In the genomic region with DNA sequence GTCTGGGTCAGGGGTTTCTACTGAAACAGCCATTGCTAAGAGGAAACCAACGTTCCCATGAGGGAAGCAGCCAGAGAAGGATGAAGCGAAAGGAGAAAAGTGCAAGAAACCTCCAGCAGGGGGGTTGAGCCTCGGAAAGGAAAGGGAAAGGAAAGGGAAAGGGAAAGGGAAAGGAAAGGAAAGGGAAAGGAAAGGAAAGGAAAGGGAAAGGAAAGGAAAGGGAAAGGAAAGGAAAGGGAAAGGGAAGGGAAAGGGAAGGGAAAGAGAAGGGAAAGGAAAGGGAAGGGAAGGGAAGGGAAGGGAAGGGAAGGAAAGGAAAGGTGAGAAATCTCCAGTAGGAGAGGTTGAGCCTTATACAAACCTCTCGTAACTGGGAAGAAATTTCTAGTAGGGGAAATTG, we compare ENCODE assay signal across 8 cellular contexts. TPM values are rescaled to one million over a fixed set of nuclear protein-coding genes. Genes with fewer than 3 reads are reported as not detected.
A peak's percentile ranks its signal among the peaks of the same experiment; 100 is the strongest.
DNase-seq lines count a peak whose midpoint lies in the region; ATAC-seq, FAIRE-seq and TF ChIP-seq lines count a peak whose summit lies in the region.
"Not testable (repeated sequence)": the region's sequence is repeated elsewhere in the genome, so short reads cannot be mapped to it uniquely, and the experiment has no call there.

No MANE protein-coding gene starts in this region.

- not testable (repeated sequence) for FAIRE-seq in K562 (lab: Jason Lieb, UNC); small intestine (lab: Jason Lieb, UNC)

- not testable (repeated sequence) for TF ChIP-seq EP300 in K562 (IDR thresholded peaks at IDR 0.05; ENCODE audit: low read length)

- not testable (repeated sequence) for H3K36me3 ChIP-seq in BE2C; RWPE2 (ENCODE audit: low read depth); K562 (ENCODE audit: control insufficient read depth, insufficient read depth, low read length); hepatocyte (replicated peaks; ENCODE audit: insufficient read depth, low read depth); mesendoderm (ENCODE audit: control insufficient read depth, insufficient read depth, low read length); small intestine (ENCODE audit: control insufficient read depth in 2 of 2, insufficient read depth in 2 of 2, low read length in 2 of 2)

- not testable (repeated sequence) for H3K56ac ChIP-seq in mesendoderm (ENCODE audit: low read length)

- not testable (repeated sequence) for H4K8ac ChIP-seq in mesendoderm (ENCODE audit: low read depth, low read length)

- 0 out of 2 replicates have a peak, but pooled peaks have one; percentile 18 for TF ChIP-seq CTCF in BE2C (IDR thresholded peaks at IDR 0.05; ENCODE audit: low read depth, low read length)
- TF ChIP-seq CTCF in HFF-Myc (IDR thresholded peaks at IDR 0.05; ENCODE audit: low read depth, low read length, missing control alignments): peak; percentile 18
- peak; percentile 12 for TF ChIP-seq CTCF in RWPE2 (IDR thresholded peaks at IDR 0.05; ENCODE audit: poor library complexity, severe bottlenecking)
- TF ChIP-seq CTCF in K562 (IDR thresholded peaks at IDR 0.05 in 2 of 3, conservative IDR thresholded peaks at IDR 0.05 in 1 of 3; ENCODE audit: insufficient read depth in 2 of 3, low read depth in 1 of 3, low read length in 3 of 3): peak in 1 of 3 experiments; percentile 7; a peak in 1 of 6 replicates
- TF ChIP-seq CTCF in epithelial cell of proximal tubule (conservative IDR thresholded peaks at IDR 0.05; ENCODE audit: low read depth, low read length): peak; percentile 13
- TF ChIP-seq CTCF in hepatocyte (IDR thresholded peaks at IDR 0.05; ENCODE audit: poor library complexity): not testable (repeated sequence)

- H3K27ac ChIP-seq in RWPE2 (ENCODE audit: poor library complexity, severe bottlenecking); K562 (ENCODE audit: extremely low read depth, low read depth, low read length); hepatocyte; mesendoderm (ENCODE audit: low read depth, low read length); small intestine (ENCODE audit: low read depth in 1 of 2, low read length in 1 of 2): not testable (repeated sequence)

- not testable (repeated sequence) for H3K9ac ChIP-seq in K562 (ENCODE audit: insufficient read depth in 1 of 2, low read depth in 2 of 2, low read length in 2 of 2); mesendoderm (ENCODE audit: low read length)

- TF ChIP-seq POLR2A in K562 (conservative IDR thresholded peaks at IDR 0.05): not testable (repeated sequence)

- H4K5ac ChIP-seq in mesendoderm (ENCODE audit: low read length): not testable (repeated sequence)

- 38% methylated on average over 4 of the region's 4 CpGs for WGBS in K562 (ENCODE audit: insufficient coverage, low coverage, missing lambda C conversion rate)
- 59% methylated on average over 3 of the region's 4 CpGs for WGBS in hepatocyte (ENCODE audit: low lambda C conversion rate, missing lambda C conversion rate)
- whole genome bisulfite sequencing in mesendoderm (ENCODE audit: extremely low coverage, insufficient coverage, low lambda C conversion rate): no CpG with 5 or more reads among the region's 4 CpGs
- 57 to 62% (median 58%) methylated on average over 4 of the region's 4 CpGs for WGBS in small intestine, 3 donors

- not testable (repeated sequence) for H3K27me3 ChIP-seq in BE2C; RWPE2 (ENCODE audit: insufficient read depth, poor library complexity, severe bottlenecking); K562 (ENCODE audit: control insufficient read depth in 2 of 2, insufficient read depth in 2 of 2, low read length in 2 of 2); hepatocyte; mesendoderm (ENCODE audit: insufficient read depth, low read length, poor library complexity); small intestine (ENCODE audit: control insufficient read depth in 2 of 2, insufficient read depth in 2 of 2, low read length in 2 of 2)

- not testable (repeated sequence) for H3K9me2 ChIP-seq in hepatocyte (replicated peaks; ENCODE audit: insufficient read depth)

- H2BK5ac ChIP-seq in mesendoderm (ENCODE audit: low read length): not testable (repeated sequence)

- POLR2A ChIA-PET in K562 (lab: Yijun Ruan, JAX): not testable (repeated sequence)

- H3K4me3 ChIP-seq in BE2C (ENCODE audit: low read depth, low read length); HFF-Myc (replicated peaks; ENCODE audit: low read depth, low read length); RWPE2 (ENCODE audit: severe bottlenecking); K562; epithelial cell of proximal tubule (ENCODE audit: low read depth, low read length); hepatocyte; mesendoderm (ENCODE audit: low read length); small intestine (ENCODE audit: low read depth in 1 of 2, low read length in 2 of 2): not testable (repeated sequence)

- not testable (repeated sequence) for H3K23ac ChIP-seq in mesendoderm (ENCODE audit: low read length)

- not testable (repeated sequence) for H3K4me2 ChIP-seq in K562 (ENCODE audit: insufficient read depth, low read length); hepatocyte; mesendoderm (ENCODE audit: low read length)

- not testable (repeated sequence) for H2AK5ac ChIP-seq in mesendoderm (ENCODE audit: low read length)

- not testable (repeated sequence) for H3K4ac ChIP-seq in mesendoderm (ENCODE audit: low read depth, low read length)

- not testable (repeated sequence) for H4K20me1 ChIP-seq in K562 (replicated peaks; ENCODE audit: control insufficient read depth, insufficient read depth, low read length); hepatocyte (ENCODE audit: insufficient read depth, poor library complexity, severe bottlenecking)

- not testable (repeated sequence) for H3K79me1 ChIP-seq in mesendoderm (ENCODE audit: low read length)

- H2AFZ ChIP-seq in K562 (ENCODE audit: low read depth, low read length); hepatocyte: not testable (repeated sequence)

- not testable (repeated sequence) for H3K9me1 ChIP-seq in K562 (ENCODE audit: control insufficient read depth, insufficient read depth, low read length)

- CTCF ChIA-PET in K562 (lab: Yijun Ruan, JAX; ENCODE audit: low intra/inter-chr PET ratio): interaction anchor here (0.6 kb wide), 1 partner anchor 1447 kb away, joined by 3 read pairs; no protein-coding TSS in a partner anchor

- not testable (repeated sequence) for H3K18ac ChIP-seq in mesendoderm (ENCODE audit: low read length)

- not testable (repeated sequence) for H2BK120ac ChIP-seq in mesendoderm (ENCODE audit: low read depth, low read length)

- not testable (repeated sequence) for H3K4me1 ChIP-seq in BE2C; RWPE2 (ENCODE audit: insufficient read depth, poor library complexity, severe bottlenecking); K562 (replicated peaks in 1 of 2; ENCODE audit: control insufficient read depth in 2 of 2, insufficient read depth in 2 of 2, low read length in 2 of 2); hepatocyte (ENCODE audit: insufficient read depth); mesendoderm (ENCODE audit: control insufficient read depth, low read depth, low read length); small intestine (ENCODE audit: control insufficient read depth in 2 of 2, insufficient read depth in 1 of 2, low read depth in 1 of 2, low read length in 1 of 2)

- not testable (repeated sequence) for ATAC-seq in RWPE2 (ENCODE audit: low read depth); K562

- H3K79me2 ChIP-seq in K562 (ENCODE audit: control insufficient read depth, insufficient read depth, low read length); hepatocyte; mesendoderm (ENCODE audit: control insufficient read depth, insufficient read depth, low read length): not testable (repeated sequence)

- in situ Hi-C loops in K562 (cut with MboI): loop anchor here (25.0 kb wide), 1 partner anchor 1849 kb away; no protein-coding TSS in a partner anchor

- not testable (repeated sequence) for H3K9me3 ChIP-seq in BE2C; RWPE2 (ENCODE audit: severe bottlenecking); K562 (replicated peaks; ENCODE audit: control insufficient read depth, insufficient read depth, low read depth, low read length); hepatocyte (ENCODE audit: low read depth); small intestine (ENCODE audit: control insufficient read depth, low read depth)

- TF ChIP-seq RAD21 in K562 (CRISPR knock-in tag; conservative IDR thresholded peaks at IDR 0.05 in 1 of 2, IDR thresholded peaks at IDR 0.05 in 1 of 2): not testable (repeated sequence)

- H2BK15ac ChIP-seq in mesendoderm (replicated peaks; ENCODE audit: low read depth): not testable (repeated sequence)

- BruUV-seq in K562 (replicated peaks; lab: Mats Ljungman, UMichigan): not testable (repeated sequence)

- intact Hi-C loops in K562 (cut with micrococcal nuclease): not testable (repeated sequence)

- not testable (repeated sequence) for DNase-seq in BE2C; HFF-Myc (ENCODE audit: extremely low read depth, low read depth); RWPE2 (ENCODE audit: low spot score); epithelial cell of proximal tubule (ENCODE audit: low read depth)
- peak in 1 of 4 experiments; percentile 9 for DNase-seq in K562 (ENCODE audit: extremely low read depth in 1 of 4, low spot score in 3 of 4)
- peak; percentile 2 for DNase-seq in hepatocyte (ENCODE audit: low spot score)
- peak; percentile 59 for DNase-seq in mesendoderm
- peak; percentile 62 for DNase-seq in small intestine

RNA-seq across cellular contexts. Expression of gene RPS17, which starts 52.0 kb away (rescaled TPM):
- 1,615 TPM for polyA plus RNA-seq in BE2C (2012; ENCODE audit: insufficient read depth, insufficient read length, low read depth)
- total RNA-seq in K562 (2011; cell fraction: chromatin; rRNA removed; ENCODE audit: low replicate concordance): 288 and 405 TPM in 2 replicates
- total RNA-seq in K562 (2011; cell fraction: nucleolus; rRNA removed): 802 and 812 TPM in 2 replicates
- total RNA-seq in K562 (2011; cell fraction: nucleoplasm; rRNA removed): 889 and 1,793 TPM in 2 replicates
- 4,669 and 6,363 TPM in 2 replicates for total RNA-seq in K562 (2014; rRNA removed)
- 4,513 and 5,229 TPM in 2 replicates for total RNA-seq in K562 (2014; rRNA removed; fragmentation: Illumina TruSeq; extraction: Trizol)
- 5,690 and 6,000 TPM in 2 replicates for total RNA-seq in K562 (2015; rRNA removed; fragmentation: Illumina TruSeq; extraction: Trizol)
- total RNA-seq in K562 (2021): 2,376 and 2,708 TPM in 2 replicates
- polyA plus RNA-seq in K562 (2011; rRNA removed): 5,062 and 5,477 TPM in 2 replicates
- 3,204 and 5,121 TPM in 2 replicates for polyA plus RNA-seq in K562 (2011; cell fraction: cytosol; rRNA removed)
- 1,138 and 2,084 TPM in 2 replicates for polyA plus RNA-seq in K562 (2011; cell fraction: nucleus; rRNA removed)
- polyA plus RNA-seq in K562 (2012): 4,007 and 4,409 TPM in 2 replicates
- 2,686 and 3,105 TPM in 2 replicates for polyA plus RNA-seq in K562 (2014; fragmentation: Illumina TruSeq; extraction: Trizol)
- 1,000 to 10,000 TPM; 1,988 to 2,233 TPM for polyA plus RNA-seq in K562 (2014; fragmentation: Nextera tagmentation; extraction: Ambion mirVana)
- 6,515 and 6,851 TPM in 2 replicates for polyA plus RNA-seq in K562 (2014; rRNA removed)
- polyA minus RNA-seq in K562 (2011; rRNA and poly(A)+ RNA removed): 1,664 and 1,697 TPM in 2 replicates
- polyA minus RNA-seq in K562 (2011; cell fraction: cytosol; rRNA and poly(A)+ RNA removed): 653 and 953 TPM in 2 replicates
- 297 and 420 TPM in 2 replicates for polyA minus RNA-seq in K562 (2011; cell fraction: nucleus; rRNA and poly(A)+ RNA removed)
- total RNA-seq in epithelial cell of proximal tubule: 4,116 and 4,952 TPM in 2 replicates
- 2,046 and 2,748 TPM in 2 replicates for total RNA-seq in hepatocyte
- 453 and 501 TPM in 2 replicates for polyA plus RNA-seq in hepatocyte
- 4,887 TPM for polyA plus RNA-seq in mesendoderm (2013, experiment 1 of 2)
- polyA plus RNA-seq in mesendoderm (2013, experiment 2 of 2): 4,912 TPM
- 1,000 to 10,000 TPM; 1,800 to 5,833 (median 3,687) TPM for polyA plus RNA-seq in small intestine

RNA-seq across cellular contexts. Expression of gene GOLGA6L9, which starts 58.6 kb away (rescaled TPM):
- polyA plus RNA-seq in BE2C (2012; ENCODE audit: insufficient read depth, insufficient read length, low read depth): 10.2 TPM
- 8.5 and 32.2 TPM in 2 replicates for total RNA-seq in K562 (2011; cell fraction: chromatin; rRNA removed; ENCODE audit: low replicate concordance)
- 4.3 and 5.4 TPM in 2 replicates for total RNA-seq in K562 (2011; cell fraction: nucleolus; rRNA removed)
- 17.6 and 27.0 TPM in 2 replicates for total RNA-seq in K562 (2011; cell fraction: nucleoplasm; rRNA removed)
- total RNA-seq in K562 (2014; rRNA removed): 6.4 and 7.0 TPM in 2 replicates
- 4.0 and 4.4 TPM in 2 replicates for total RNA-seq in K562 (2014; rRNA removed; fragmentation: Illumina TruSeq; extraction: Trizol)
- 4.9 and 5.8 TPM in 2 replicates for total RNA-seq in K562 (2015; rRNA removed; fragmentation: Illumina TruSeq; extraction: Trizol)
- 2.6 and 3.2 TPM in 2 replicates for total RNA-seq in K562 (2021)
- 5.7 and 6.8 TPM in 2 replicates for polyA plus RNA-seq in K562 (2011; rRNA removed)
- polyA plus RNA-seq in K562 (2011; cell fraction: cytosol; rRNA removed): 0.72 and 1.5 TPM in 2 replicates
- 13.4 and 13.7 TPM in 2 replicates for polyA plus RNA-seq in K562 (2011; cell fraction: nucleus; rRNA removed)
- polyA plus RNA-seq in K562 (2012): 4.4 and 8.5 TPM in 2 replicates
- 6.7 and 7.0 TPM in 2 replicates for polyA plus RNA-seq in K562 (2014; fragmentation: Illumina TruSeq; extraction: Trizol)
- 1 to 10 TPM; 1.1 to 1.2 TPM for polyA plus RNA-seq in K562 (2014; fragmentation: Nextera tagmentation; extraction: Ambion mirVana)
- 7.9 and 11.4 TPM in 2 replicates for polyA plus RNA-seq in K562 (2014; rRNA removed)
- polyA minus RNA-seq in K562 (2011; rRNA and poly(A)+ RNA removed): 4.3 and 4.4 TPM in 2 replicates
- 0.18 and 0.29 TPM in 2 replicates for polyA minus RNA-seq in K562 (2011; cell fraction: cytosol; rRNA and poly(A)+ RNA removed)
- polyA minus RNA-seq in K562 (2011; cell fraction: nucleus; rRNA and poly(A)+ RNA removed): 4.0 and 5.3 TPM in 2 replicates
- total RNA-seq in epithelial cell of proximal tubule: 0.72 and 2.5 TPM in 2 replicates
- total RNA-seq in hepatocyte: 2.2 and 3.3 TPM in 2 replicates
- 1.0 and 1.7 TPM in 2 replicates for polyA plus RNA-seq in hepatocyte
- polyA plus RNA-seq in mesendoderm (2013, experiment 1 of 2): 4.0 TPM
- polyA plus RNA-seq in mesendoderm (2013, experiment 2 of 2): 4.1 TPM
- polyA plus RNA-seq in small intestine: 1 to 10 TPM; 2.2 to 4.9 (median 2.2) TPM
